26 cellular contexts compared by ENCODE assay signal in genomic region chr3:84567796-84568195, GRCh38.
"Had no signal": no experiment of that assay in that cellular context is flagged by ENCODE, and none has a peak within 500 bp of the region (broad histone marks: within the 10 kb centered on the region; RNA-seq: fewer than 3 reads in every experiment).

No MANE protein-coding gene starts in this region.

- H3K4me3 Mint-ChIP-seq: immature natural killer cell; naive B cell; natural killer cell treated with Interleukin-12 subunit alpha and Interleukin-12 subunit beta and Interleukin-15 and Interleukin-18, amount 100 ng/mL, for 72 hours; stimulated activated naive CD8-positive, alpha-beta T cell treated with anti-CD3 and anti-CD28 coated beads, Interleukin-15, Interleukin-2, amounts not matched to agents 100 ng/mL and 50 ng/mL, for 24 hours; type B pancreatic cell had no signal

- H3K9me3 Mint-ChIP-seq: stimulated activated naive CD8-positive, alpha-beta T cell treated with anti-CD3 and anti-CD28 coated beads, Interleukin-15, Interleukin-2, amounts not matched to agents 100 ng/mL and 50 ng/mL, for 24 hours; type B pancreatic cell had no signal

- H3K36me3 Mint-ChIP-seq: immature natural killer cell, naive B cell, type B pancreatic cell had no signal

- H3K9me3 ChIP-seq: left lung, lower lobe of right lung, psoas muscle, right atrium auricular region, right lobe of liver, suprapubic skin, thoracic aorta, tibial artery, uterus had no signal

- ATAC-seq: left colon; left lung; lower lobe of right lung; natural killer cell treated with Interleukin-12 subunit alpha and Interleukin-12 subunit beta and Interleukin-15 and Interleukin-18, amount 100 ng/mL, for 72 hours; psoas muscle; right lobe of liver had no signal

- H3K4me1 Mint-ChIP-seq: immature natural killer cell, naive B cell had no signal

- H3K36me3 ChIP-seq: left lung, lower lobe of right lung, right atrium auricular region, right lobe of liver, suprapubic skin, thoracic aorta, tibial artery, uterus had no signal

- H3K4me1 ChIP-seq: left lung, lower lobe of right lung, parathyroid adenoma, psoas muscle, right atrium auricular region, right lobe of liver, suprapubic skin, tibial artery, uterus had no signal

- H3K4me3 ChIP-seq: left lung, lower lobe of right lung, psoas muscle, right atrium auricular region, right lobe of liver, skin epidermis, suprapubic skin, thoracic aorta, tibial artery, uterus had no signal

- H3K27ac ChIP-seq: left lung, lower lobe of right lung, parathyroid adenoma, psoas muscle, right atrium auricular region, right lobe of liver, skin epidermis, suprapubic skin, thoracic aorta, tibial artery, uterus had no signal

- H3K27ac Mint-ChIP-seq: immature natural killer cell; naive B cell; natural killer cell treated with Interleukin-12 subunit alpha and Interleukin-12 subunit beta and Interleukin-15 and Interleukin-18, amount 100 ng/mL, for 72 hours; stimulated activated naive CD8-positive, alpha-beta T cell treated with anti-CD3 and anti-CD28 coated beads, Interleukin-15, Interleukin-2, amounts not matched to agents 100 ng/mL and 50 ng/mL, for 24 hours; type B pancreatic cell had no signal

- DNase-seq: hypothalamus; immature natural killer cell; kidney; left colon; left lung; lower lobe of right lung; mammary epithelial cell; mesenchymal stem cell; naive B cell; psoas muscle; right lobe of liver; stimulated activated CD4-positive, alpha-beta T cell treated with anti-CD3 and anti-CD28 coated beads, Interleukin-12 subunit alpha, Interleukin-12 subunit beta, amount 100 ng/mL, for 4 hours; stimulated activated CD4-positive, alpha-beta T cell treated with anti-CD3 and anti-CD28 coated beads, Interleukin-15, amount 100 ng/mL, for 24 hours; stimulated activated CD4-positive, alpha-beta T cell treated with anti-CD3 and anti-CD28 coated beads, Interleukin-2, amount 100 ng/mL, for 24 hours; stimulated activated CD4-positive, alpha-beta T cell treated with anti-CD3 and anti-CD28 coated beads, Interleukin-4, amount 100 ng/mL, for 1 hour; stimulated activated naive CD4-positive, alpha-beta T cell; tibial artery; uterus had no signal

- H3K79me2 ChIP-seq: parathyroid adenoma had no signal

- H2AFZ ChIP-seq: parathyroid adenoma had no signal

- H3K27me3 Mint-ChIP-seq: naive B cell; natural killer cell treated with Interleukin-12 subunit alpha and Interleukin-12 subunit beta and Interleukin-15 and Interleukin-18, amount 100 ng/mL, for 72 hours; stimulated activated naive CD8-positive, alpha-beta T cell treated with anti-CD3 and anti-CD28 coated beads, Interleukin-15, Interleukin-2, amounts not matched to agents 100 ng/mL and 50 ng/mL, for 24 hours; type B pancreatic cell had no signal

- H3K27me3 ChIP-seq: left lung, right atrium auricular region, right lobe of liver, suprapubic skin, tibial artery, uterus had no signal
